ENCODE assay signal across 1 cellular context in the genomic region with DNA sequence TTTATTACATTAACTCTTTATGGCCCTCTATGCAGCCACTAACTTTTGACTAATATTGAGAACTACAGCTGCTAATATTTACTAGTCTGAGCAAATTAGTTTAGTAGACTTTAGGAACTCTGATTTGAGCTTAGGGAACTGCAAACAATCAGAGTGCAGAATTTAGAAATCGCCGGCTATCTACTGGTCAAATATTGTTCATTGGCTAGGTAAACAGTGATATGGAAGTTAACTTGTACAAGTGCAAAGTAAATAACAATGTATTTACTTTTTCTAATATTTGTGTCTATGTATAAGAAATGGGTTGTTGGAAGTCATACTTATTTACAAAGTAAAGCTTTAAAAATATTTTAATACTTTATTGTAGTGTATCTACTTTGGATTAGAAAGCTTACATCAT.
TF ChIP-seq lines count a peak whose summit lies in the region.

No MANE protein-coding gene starts in this region.

TF ChIP-seq in HepG2, 621 proteins besides CTCF, POLR2A, EP300 and RAD21 (continued from another document and continues in another):
- TF ChIP-seq, protein P1, sequence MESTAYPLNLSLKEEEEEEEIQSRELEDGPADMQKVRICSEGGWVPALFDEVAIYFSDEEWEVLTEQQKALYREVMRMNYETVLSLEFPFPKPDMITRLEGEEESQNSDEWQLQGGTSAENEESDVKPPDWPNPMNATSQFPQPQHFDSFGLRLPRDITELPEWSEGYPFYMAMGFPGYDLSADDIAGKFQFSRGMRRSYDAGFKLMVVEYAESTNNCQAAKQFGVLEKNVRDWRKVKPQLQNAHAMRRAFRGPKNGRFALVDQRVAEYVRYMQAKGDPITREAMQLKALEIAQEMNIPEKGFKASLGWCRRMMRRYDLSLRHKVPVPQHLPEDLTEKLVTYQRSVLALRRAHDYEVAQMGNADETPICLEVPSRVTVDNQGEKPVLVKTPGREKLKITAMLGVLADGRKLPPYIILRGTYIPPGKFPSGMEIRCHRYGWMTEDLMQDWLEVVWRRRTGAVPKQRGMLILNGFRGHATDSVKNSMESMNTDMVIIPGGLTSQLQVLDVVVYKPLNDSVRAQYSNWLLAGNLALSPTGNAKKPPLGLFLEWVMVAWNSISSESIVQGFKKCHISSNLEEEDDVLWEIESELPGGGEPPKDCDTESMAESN (CRISPR knock-in tag; conservative IDR thresholded peaks at IDR 0.05), result no peak
- TF ChIP-seq TCF7L2 (IDR thresholded peaks at IDR 0.05; ENCODE audit: low read depth, low read length) (no peak), EEA1 (CRISPR knock-in tag; IDR thresholded peaks at IDR 0.05; ENCODE audit: borderline replicate concordance) (no peak), KLF15 (CRISPR knock-in tag; IDR thresholded peaks at IDR 0.05; ENCODE audit: borderline replicate concordance) (no peak), ZNF101 (CRISPR knock-in tag; IDR thresholded peaks at IDR 0.05; ENCODE audit: borderline replicate concordance, low read depth) (no peak), NFIC (IDR thresholded peaks at IDR 0.05; ENCODE audit: low read length) (peak; percentile 44; the same call in 1 of the 2 replicates), IRX3 (CRISPR knock-in tag; IDR thresholded peaks at IDR 0.05; ENCODE audit: borderline replicate concordance, low read depth) (no peak), MIXL1 (CRISPR knock-in tag; IDR thresholded peaks at IDR 0.05) (peak; percentile 67; the same call in 1 of the 2 replicates), PTBP1 (IDR thresholded peaks at IDR 0.05; ENCODE audit: low read depth, low read length, poor library complexity, severe bottlenecking) (no peak), ZSCAN30 (CRISPR knock-in tag; IDR thresholded peaks at IDR 0.05) (no peak), SNRNP70 (IDR thresholded peaks at IDR 0.05; ENCODE audit: low read depth, low read length) (no peak), GABPB1 (CRISPR knock-in tag; IDR thresholded peaks at IDR 0.05) (no peak), ZNF670 (CRISPR knock-in tag; IDR thresholded peaks at IDR 0.05; ENCODE audit: borderline replicate concordance) (no peak), ATAD3A (CRISPR knock-in tag; IDR thresholded peaks at IDR 0.05) (no peak), ZNF776 (CRISPR knock-in tag; IDR thresholded peaks at IDR 0.05) (no peak), TARDBP (CRISPR knock-in tag; IDR thresholded peaks at IDR 0.05) (no peak), HMG20A (CRISPR knock-in tag; IDR thresholded peaks at IDR 0.05; ENCODE audit: borderline replicate concordance) (peak; percentile 83), SAFB2 (CRISPR knock-in tag; IDR thresholded peaks at IDR 0.05; ENCODE audit: borderline replicate concordance, low read depth) (no peak), HOXA5 (CRISPR knock-in tag; IDR thresholded peaks at IDR 0.05) (no peak), ZNF644 (CRISPR knock-in tag; IDR thresholded peaks at IDR 0.05; ENCODE audit: low read depth) (no peak), GFI1 (CRISPR knock-in tag; IDR thresholded peaks at IDR 0.05; ENCODE audit: borderline replicate concordance) (peak; percentile 99), ZNF367 (CRISPR knock-in tag; IDR thresholded peaks at IDR 0.05; ENCODE audit: borderline replicate concordance) (no peak), KLF11 (CRISPR knock-in tag; IDR thresholded peaks at IDR 0.05) (no peak), SUZ12 (IDR thresholded peaks at IDR 0.05; ENCODE audit: low read depth, low read length) (no peak), SPEN (CRISPR knock-in tag; IDR thresholded peaks at IDR 0.05; ENCODE audit: low read depth) (no peak), ZNF674 (CRISPR knock-in tag; IDR thresholded peaks at IDR 0.05; ENCODE audit: low read depth) (no peak), CCDC6 (CRISPR knock-in tag; IDR thresholded peaks at IDR 0.05) (no peak), NFRKB (IDR thresholded peaks at IDR 0.05) (no peak), RFX1 (IDR thresholded peaks at IDR 0.05) (no peak), ZNF660 (CRISPR knock-in tag; IDR thresholded peaks at IDR 0.05; ENCODE audit: borderline replicate concordance, low read depth) (no peak), ATF7 (IDR thresholded peaks at IDR 0.05) (no peak), ATF7 (CRISPR knock-in tag; IDR thresholded peaks at IDR 0.05) (no peak), ZNF891 (CRISPR knock-in tag; IDR thresholded peaks at IDR 0.05) (no peak), DR1 (CRISPR knock-in tag; IDR thresholded peaks at IDR 0.05) (no peak), ZNF775 (CRISPR knock-in tag; IDR thresholded peaks at IDR 0.05; ENCODE audit: borderline replicate concordance) (no peak), ZNF543 (CRISPR knock-in tag; IDR thresholded peaks at IDR 0.05) (no peak), ZNF615 (CRISPR knock-in tag; IDR thresholded peaks at IDR 0.05; ENCODE audit: borderline replicate concordance) (no peak), KDM5B (CRISPR knock-in tag; IDR thresholded peaks at IDR 0.05; ENCODE audit: borderline replicate concordance) (no peak), ZNF672 (CRISPR knock-in tag; IDR thresholded peaks at IDR 0.05) (no peak)
- TF ChIP-seq, protein P2, sequence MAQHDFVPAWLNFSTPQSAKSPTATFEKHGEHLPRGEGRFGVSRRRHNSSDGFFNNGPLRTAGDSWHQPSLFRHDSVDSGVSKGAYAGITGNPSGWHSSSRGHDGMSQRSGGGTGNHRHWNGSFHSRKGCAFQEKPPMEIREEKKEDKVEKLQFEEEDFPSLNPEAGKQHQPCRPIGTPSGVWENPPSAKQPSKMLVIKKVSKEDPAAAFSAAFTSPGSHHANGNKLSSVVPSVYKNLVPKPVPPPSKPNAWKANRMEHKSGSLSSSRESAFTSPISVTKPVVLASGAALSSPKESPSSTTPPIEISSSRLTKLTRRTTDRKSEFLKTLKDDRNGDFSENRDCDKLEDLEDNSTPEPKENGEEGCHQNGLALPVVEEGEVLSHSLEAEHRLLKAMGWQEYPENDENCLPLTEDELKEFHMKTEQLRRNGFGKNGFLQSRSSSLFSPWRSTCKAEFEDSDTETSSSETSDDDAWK (CRISPR knock-in tag; IDR thresholded peaks at IDR 0.05), result no peak
- TF ChIP-seq, protein P3, sequence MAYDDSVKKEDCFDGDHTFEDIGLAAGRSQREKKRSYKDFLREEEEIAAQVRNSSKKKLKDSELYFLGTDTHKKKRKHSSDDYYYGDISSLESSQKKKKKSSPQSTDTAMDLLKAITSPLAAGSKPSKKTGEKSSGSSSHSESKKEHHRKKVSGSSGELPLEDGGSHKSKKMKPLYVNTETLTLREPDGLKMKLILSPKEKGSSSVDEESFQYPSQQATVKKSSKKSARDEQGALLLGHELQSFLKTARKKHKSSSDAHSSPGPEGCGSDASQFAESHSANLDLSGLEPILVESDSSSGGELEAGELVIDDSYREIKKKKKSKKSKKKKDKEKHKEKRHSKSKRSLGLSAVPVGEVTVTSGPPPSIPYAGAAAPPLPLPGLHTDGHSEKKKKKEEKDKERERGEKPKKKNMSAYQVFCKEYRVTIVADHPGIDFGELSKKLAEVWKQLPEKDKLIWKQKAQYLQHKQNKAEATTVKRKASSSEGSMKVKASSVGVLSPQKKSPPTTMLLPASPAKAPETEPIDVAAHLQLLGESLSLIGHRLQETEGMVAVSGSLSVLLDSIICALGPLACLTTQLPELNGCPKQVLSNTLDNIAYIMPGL (CRISPR knock-in tag; IDR thresholded peaks at IDR 0.05; ENCODE audit: borderline replicate concordance in 1 of 2, low read depth in 1 of 2), result no peak
- TF ChIP-seq, protein P4, sequence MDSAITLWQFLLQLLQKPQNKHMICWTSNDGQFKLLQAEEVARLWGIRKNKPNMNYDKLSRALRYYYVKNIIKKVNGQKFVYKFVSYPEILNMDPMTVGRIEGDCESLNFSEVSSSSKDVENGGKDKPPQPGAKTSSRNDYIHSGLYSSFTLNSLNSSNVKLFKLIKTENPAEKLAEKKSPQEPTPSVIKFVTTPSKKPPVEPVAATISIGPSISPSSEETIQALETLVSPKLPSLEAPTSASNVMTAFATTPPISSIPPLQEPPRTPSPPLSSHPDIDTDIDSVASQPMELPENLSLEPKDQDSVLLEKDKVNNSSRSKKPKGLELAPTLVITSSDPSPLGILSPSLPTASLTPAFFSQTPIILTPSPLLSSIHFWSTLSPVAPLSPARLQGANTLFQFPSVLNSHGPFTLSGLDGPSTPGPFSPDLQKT (CRISPR knock-in tag; IDR thresholded peaks at IDR 0.05; ENCODE audit: borderline replicate concordance), result no peak
- TF ChIP-seq, protein P5, sequence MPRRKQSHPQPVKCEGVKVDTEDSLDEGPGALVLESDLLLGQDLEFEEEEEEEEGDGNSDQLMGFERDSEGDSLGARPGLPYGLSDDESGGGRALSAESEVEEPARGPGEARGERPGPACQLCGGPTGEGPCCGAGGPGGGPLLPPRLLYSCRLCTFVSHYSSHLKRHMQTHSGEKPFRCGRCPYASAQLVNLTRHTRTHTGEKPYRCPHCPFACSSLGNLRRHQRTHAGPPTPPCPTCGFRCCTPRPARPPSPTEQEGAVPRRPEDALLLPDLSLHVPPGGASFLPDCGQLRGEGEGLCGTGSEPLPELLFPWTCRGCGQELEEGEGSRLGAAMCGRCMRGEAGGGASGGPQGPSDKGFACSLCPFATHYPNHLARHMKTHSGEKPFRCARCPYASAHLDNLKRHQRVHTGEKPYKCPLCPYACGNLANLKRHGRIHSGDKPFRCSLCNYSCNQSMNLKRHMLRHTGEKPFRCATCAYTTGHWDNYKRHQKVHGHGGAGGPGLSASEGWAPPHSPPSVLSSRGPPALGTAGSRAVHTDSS (CRISPR knock-in tag; conservative IDR thresholded peaks at IDR 0.05), result no peak
- TF ChIP-seq, protein P6, sequence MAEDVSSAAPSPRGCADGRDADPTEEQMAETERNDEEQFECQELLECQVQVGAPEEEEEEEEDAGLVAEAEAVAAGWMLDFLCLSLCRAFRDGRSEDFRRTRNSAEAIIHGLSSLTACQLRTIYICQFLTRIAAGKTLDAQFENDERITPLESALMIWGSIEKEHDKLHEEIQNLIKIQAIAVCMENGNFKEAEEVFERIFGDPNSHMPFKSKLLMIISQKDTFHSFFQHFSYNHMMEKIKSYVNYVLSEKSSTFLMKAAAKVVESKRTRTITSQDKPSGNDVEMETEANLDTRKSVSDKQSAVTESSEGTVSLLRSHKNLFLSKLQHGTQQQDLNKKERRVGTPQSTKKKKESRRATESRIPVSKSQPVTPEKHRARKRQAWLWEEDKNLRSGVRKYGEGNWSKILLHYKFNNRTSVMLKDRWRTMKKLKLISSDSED (CRISPR knock-in tag; IDR thresholded peaks at IDR 0.05), result no peak
- TF ChIP-seq, protein P7, sequence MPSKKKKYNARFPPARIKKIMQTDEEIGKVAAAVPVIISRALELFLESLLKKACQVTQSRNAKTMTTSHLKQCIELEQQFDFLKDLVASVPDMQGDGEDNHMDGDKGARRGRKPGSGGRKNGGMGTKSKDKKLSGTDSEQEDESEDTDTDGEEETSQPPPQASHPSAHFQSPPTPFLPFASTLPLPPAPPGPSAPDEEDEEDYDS (CRISPR knock-in tag; IDR thresholded peaks at IDR 0.05), result no peak
- TF ChIP-seq, protein P8, sequence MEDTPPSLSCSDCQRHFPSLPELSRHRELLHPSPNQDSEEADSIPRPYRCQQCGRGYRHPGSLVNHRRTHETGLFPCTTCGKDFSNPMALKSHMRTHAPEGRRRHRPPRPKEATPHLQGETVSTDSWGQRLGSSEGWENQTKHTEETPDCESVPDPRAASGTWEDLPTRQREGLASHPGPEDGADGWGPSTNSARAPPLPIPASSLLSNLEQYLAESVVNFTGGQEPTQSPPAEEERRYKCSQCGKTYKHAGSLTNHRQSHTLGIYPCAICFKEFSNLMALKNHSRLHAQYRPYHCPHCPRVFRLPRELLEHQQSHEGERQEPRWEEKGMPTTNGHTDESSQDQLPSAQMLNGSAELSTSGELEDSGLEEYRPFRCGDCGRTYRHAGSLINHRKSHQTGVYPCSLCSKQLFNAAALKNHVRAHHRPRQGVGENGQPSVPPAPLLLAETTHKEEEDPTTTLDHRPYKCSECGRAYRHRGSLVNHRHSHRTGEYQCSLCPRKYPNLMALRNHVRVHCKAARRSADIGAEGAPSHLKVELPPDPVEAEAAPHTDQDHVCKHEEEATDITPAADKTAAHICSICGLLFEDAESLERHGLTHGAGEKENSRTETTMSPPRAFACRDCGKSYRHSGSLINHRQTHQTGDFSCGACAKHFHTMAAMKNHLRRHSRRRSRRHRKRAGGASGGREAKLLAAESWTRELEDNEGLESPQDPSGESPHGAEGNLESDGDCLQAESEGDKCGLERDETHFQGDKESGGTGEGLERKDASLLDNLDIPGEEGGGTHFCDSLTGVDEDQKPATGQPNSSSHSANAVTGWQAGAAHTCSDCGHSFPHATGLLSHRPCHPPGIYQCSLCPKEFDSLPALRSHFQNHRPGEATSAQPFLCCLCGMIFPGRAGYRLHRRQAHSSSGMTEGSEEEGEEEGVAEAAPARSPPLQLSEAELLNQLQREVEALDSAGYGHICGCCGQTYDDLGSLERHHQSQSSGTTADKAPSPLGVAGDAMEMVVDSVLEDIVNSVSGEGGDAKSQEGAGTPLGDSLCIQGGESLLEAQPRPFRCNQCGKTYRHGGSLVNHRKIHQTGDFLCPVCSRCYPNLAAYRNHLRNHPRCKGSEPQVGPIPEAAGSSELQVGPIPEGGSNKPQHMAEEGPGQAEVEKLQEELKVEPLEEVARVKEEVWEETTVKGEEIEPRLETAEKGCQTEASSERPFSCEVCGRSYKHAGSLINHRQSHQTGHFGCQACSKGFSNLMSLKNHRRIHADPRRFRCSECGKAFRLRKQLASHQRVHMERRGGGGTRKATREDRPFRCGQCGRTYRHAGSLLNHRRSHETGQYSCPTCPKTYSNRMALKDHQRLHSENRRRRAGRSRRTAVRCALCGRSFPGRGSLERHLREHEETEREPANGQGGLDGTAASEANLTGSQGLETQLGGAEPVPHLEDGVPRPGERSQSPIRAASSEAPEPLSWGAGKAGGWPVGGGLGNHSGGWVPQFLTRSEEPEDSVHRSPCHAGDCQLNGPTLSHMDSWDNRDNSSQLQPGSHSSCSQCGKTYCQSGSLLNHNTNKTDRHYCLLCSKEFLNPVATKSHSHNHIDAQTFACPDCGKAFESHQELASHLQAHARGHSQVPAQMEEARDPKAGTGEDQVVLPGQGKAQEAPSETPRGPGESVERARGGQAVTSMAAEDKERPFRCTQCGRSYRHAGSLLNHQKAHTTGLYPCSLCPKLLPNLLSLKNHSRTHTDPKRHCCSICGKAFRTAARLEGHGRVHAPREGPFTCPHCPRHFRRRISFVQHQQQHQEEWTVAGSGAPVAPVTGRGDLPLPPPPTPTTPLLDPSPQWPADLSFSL (CRISPR knock-in tag; IDR thresholded peaks at IDR 0.05), result no peak
- TF ChIP-seq, protein P9, sequence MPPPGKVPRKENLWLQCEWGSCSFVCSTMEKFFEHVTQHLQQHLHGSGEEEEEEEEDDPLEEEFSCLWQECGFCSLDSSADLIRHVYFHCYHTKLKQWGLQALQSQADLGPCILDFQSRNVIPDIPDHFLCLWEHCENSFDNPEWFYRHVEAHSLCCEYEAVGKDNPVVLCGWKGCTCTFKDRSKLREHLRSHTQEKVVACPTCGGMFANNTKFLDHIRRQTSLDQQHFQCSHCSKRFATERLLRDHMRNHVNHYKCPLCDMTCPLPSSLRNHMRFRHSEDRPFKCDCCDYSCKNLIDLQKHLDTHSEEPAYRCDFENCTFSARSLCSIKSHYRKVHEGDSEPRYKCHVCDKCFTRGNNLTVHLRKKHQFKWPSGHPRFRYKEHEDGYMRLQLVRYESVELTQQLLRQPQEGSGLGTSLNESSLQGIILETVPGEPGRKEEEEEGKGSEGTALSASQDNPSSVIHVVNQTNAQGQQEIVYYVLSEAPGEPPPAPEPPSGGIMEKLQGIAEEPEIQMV (CRISPR knock-in tag; IDR thresholded peaks at IDR 0.05; ENCODE audit: low read depth), result no peak
